Comparison of ENCODE assay signal across 18 cellular contexts in genomic region chr18:11953113-11953512, GRCh38.
"Had no signal": no experiment of that assay in that cellular context is flagged by ENCODE, and none has a peak within 500 bp of the region (broad histone marks: within the 10 kb centered on the region; RNA-seq: fewer than 3 reads in every experiment).

No MANE protein-coding gene starts in this region.

- H2AFZ ChIP-seq: neural progenitor cell had no signal

- H3K9me3 ChIP-seq: adrenal gland had no signal

- H3K4me3 ChIP-seq: adrenal gland, cardiac muscle cell, gastroesophageal sphincter, heart left ventricle, left ventricle myocardium inferior, mucosa of descending colon, neural progenitor cell, SK-N-MC, stomach had no signal

- H3K9ac ChIP-seq: neural progenitor cell had no signal

- H3K27ac ChIP-seq: adrenal gland, cardiac muscle cell, left ventricle myocardium inferior, neural progenitor cell, SK-N-MC, stomach had no signal

- H3K4me1 ChIP-seq: adrenal gland had no signal

- ATAC-seq: activated naive CD4-positive, alpha-beta T cell treated with anti-CD3 and anti-CD28 coated beads, Interleukin-2, amount 50 U/mL, for 72 hours; effector memory CD8-positive, alpha-beta T cell; gastroesophageal sphincter; heart left ventricle; mucosa of descending colon had no signal

- DNase-seq: activated B cell treated with CpG ODN at 0.5 μM for 24 hours; activated CD4-positive, alpha-beta T cell treated with anti-CD3 and anti-CD28 coated beads, Interleukin-2, amount 50 U/mL, for 1 hour; activated gamma-delta T cell treated with Interleukin-2 at 50 U/mL for 16 hours; adrenal gland; effector memory CD8-positive, alpha-beta T cell; heart left ventricle; left ventricle myocardium inferior; mucosa of descending colon; naive B cell; stimulated activated CD4-positive, alpha-beta T cell treated with anti-CD3 and anti-CD28 coated beads, Interleukin-12 subunit alpha, Interleukin-12 subunit beta, amount 100 ng/mL, for 4 hours; stimulated activated CD4-positive, alpha-beta T cell treated with anti-CD3 and anti-CD28 coated beads, Interleukin-2, amount 100 ng/mL, for 24 hours; stomach; trophoblast cell had no signal

- H3K4me2 ChIP-seq: neural progenitor cell had no signal

- H3K36me3 ChIP-seq: adrenal gland, cardiac muscle cell, gastroesophageal sphincter, heart left ventricle, left ventricle myocardium inferior, neural progenitor cell, stomach had no signal

- H3K27me3 ChIP-seq: adrenal gland, cardiac muscle cell, gastroesophageal sphincter, heart left ventricle, neural progenitor cell, stomach had no signal
